In genomic region chr21:36193200-36193599, GRCh38 we compare ENCODE assay signal across 19 cellular contexts. TPM values are rescaled to one million over a fixed set of nuclear protein-coding genes. Genes with fewer than 3 reads are reported as not detected.
DNase-seq lines count a peak whose midpoint lies in the region; TF ChIP-seq lines count a peak whose summit lies in the region.
"Had no signal": no experiment of that assay in that cellular context is flagged by ENCODE, and none has a peak within 500 bp of the region (broad histone marks: within the 10 kb centered on the region; RNA-seq: fewer than 3 reads in every experiment).

No MANE protein-coding gene starts in this region.

- TF ChIP-seq POLR2A in suprapubic skin (IDR thresholded peaks at IDR 0.05) = no peak

- H3K27ac ChIP-seq in HEK293 (ENCODE audit: extremely low read depth, low read depth, low read length) (no peak overlapping the region), RWPE1 (no peak overlapping the region), suprapubic skin (peak overlapping the region; percentile 41)
- H3K27ac ChIP-seq: BLaER1 treated with 17β-estradiol and CSF1 and Interleukin-3, amounts not matched to agents 10 nM and 100 nM; pancreas; testis had no signal

- peaks cover 5% of the 10 kb centered on the region for H3K4me1 ChIP-seq in HEK293 (ENCODE audit: control insufficient read depth, insufficient read depth, low read length)
- peaks cover 33% of the 10 kb centered on the region for H3K4me1 ChIP-seq in suprapubic skin

- CTCF ChIA-PET in HEK293 (lab: Yijun Ruan, JAX) (no interaction called here), RWPE1 (lab: Yijun Ruan, JAX) (interaction anchor here (0.7 kb wide), 2 partner anchors 9 to 771 kb away, joined by 3 read pairs; no protein-coding TSS in a partner anchor)

- no peaks in the 10 kb centered on the region for H3K36me3 ChIP-seq in HEK293 (ENCODE audit: control insufficient read depth in 2 of 2, insufficient read depth in 1 of 2, low read length in 2 of 2)
- H3K36me3 ChIP-seq in suprapubic skin = no peaks in the 10 kb centered on the region
- H3K36me3 ChIP-seq: MG63, pancreas had no signal

- TF ChIP-seq CTCF in HEK293 (tag by site-specific recombination; IDR thresholded peaks at IDR 0.05) = no peak
- TF ChIP-seq CTCF in RWPE1 (conservative IDR thresholded peaks at IDR 0.05; ENCODE audit: low read depth) = no peak
- TF ChIP-seq CTCF in suprapubic skin (IDR thresholded peaks at IDR 0.05) = no peak

- H3K9me3 ChIP-seq in HEK293 (ENCODE audit: control insufficient read depth, insufficient read depth, low read depth, low read length) (no peaks in the 10 kb centered on the region), suprapubic skin (no peaks in the 10 kb centered on the region)
- H3K9me3 ChIP-seq: BLaER1 treated with 17β-estradiol and CSF1 and Interleukin-3, amounts not matched to agents 10 nM and 100 nM; MG63; pancreas; testis had no signal

- H3K27me3 ChIP-seq in suprapubic skin = no peaks in the 10 kb centered on the region
- H3K27me3 ChIP-seq: BLaER1 treated with 17β-estradiol and CSF1 and Interleukin-3, amounts not matched to agents 10 nM and 100 nM; MG63; pancreas; testis had no signal

- 63% methylated on average over 7 of the region's 7 CpGs for WGBS in suprapubic skin

- no peak for TF ChIP-seq EP300 in suprapubic skin (IDR thresholded peaks at IDR 0.05)

- H3K4me3 ChIP-seq in HEK293 (ENCODE audit: low read depth, low read length) (no peak overlapping the region), suprapubic skin (no peak overlapping the region)
- H3K4me3 ChIP-seq: BLaER1 treated with 17β-estradiol and CSF1 and Interleukin-3, amounts not matched to agents 10 nM and 100 nM; MG63; pancreas; testis had no signal

- DNase-seq in RWPE1 (ENCODE audit: low spot score) (peak; percentile 36), glomerular visceral epithelial cell (ENCODE audit: extremely low spot score) (peak; percentile 87), suprapubic skin (ENCODE audit: low spot score in 2 of 2) (no peak), NCI-H2227 (lab: John Stamatoyannopoulos, UW; ENCODE audit: unreplicated experiment) (no peak), AG08396 (ENCODE audit: low spot score) (no peak), activated gamma-delta T cell treated with Interleukin-2 at 50 U/mL for 16 hours (no peak)
- DNase-seq: activated CD4-positive, alpha-beta T cell treated with anti-CD3 and anti-CD28 coated beads, Interleukin-2, amount 10 ng/mL, durations not matched to agents 24 days and 14 days; activated CD8-positive, alpha-beta memory T cell treated with anti-CD3 and anti-CD28 coated beads, Interleukin-2, amount 50 U/mL, for 48 hours; activated naive CD4-positive, alpha-beta T cell treated with anti-CD3 and anti-CD28 coated beads, Interleukin-2, amount 10 ng/mL, durations not matched to agents 7 days and 5 days; DMS153; MG63; naive thymus-derived CD4-positive, alpha-beta T cell; NCI-H1694; NCI-H446 treated with DMSO at 0.1 percent for 48 hours; pancreas; stimulated activated CD4-positive, alpha-beta T cell treated with anti-CD3 and anti-CD28 coated beads, Interleukin-4, amount 100 ng/mL, for 1 hour; testis had no signal

- POLR2A ChIA-PET in HEK293 (lab: Yijun Ruan, JAX) = no interaction called here
- POLR2A ChIA-PET in RWPE1 (lab: Yijun Ruan, JAX; ENCODE audit: low non-redundant PET) = no interaction called here

TF ChIP-seq in HEK293, 187 proteins besides CTCF, POLR2A, EP300 and RAD21:
- TF ChIP-seq, protein P1, sequence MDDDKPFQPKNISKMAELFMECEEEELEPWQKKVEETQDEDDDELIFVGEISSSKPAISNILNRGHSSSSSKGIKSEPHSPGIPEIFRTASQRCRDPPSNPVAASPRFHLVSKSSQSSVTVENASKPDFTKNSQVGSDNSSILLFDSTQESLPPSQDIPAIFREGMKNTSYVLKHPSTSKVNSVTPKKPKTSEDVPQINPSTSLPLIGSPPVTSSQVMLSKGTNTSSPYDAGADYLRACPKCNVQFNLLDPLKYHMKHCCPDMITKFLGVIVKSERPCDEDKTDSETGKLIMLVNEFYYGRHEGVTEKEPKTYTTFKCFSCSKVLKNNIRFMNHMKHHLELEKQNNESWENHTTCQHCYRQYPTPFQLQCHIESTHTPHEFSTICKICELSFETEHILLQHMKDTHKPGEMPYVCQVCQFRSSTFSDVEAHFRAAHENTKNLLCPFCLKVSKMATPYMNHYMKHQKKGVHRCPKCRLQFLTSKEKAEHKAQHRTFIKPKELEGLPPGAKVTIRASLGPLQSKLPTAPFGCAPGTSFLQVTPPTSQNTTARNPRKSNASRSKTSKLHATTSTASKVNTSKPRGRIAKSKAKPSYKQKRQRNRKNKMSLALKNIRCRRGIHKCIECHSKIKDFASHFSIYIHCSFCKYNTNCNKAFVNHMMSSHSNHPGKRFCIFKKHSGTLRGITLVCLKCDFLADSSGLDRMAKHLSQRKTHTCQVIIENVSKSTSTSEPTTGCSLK (tag by site-specific recombination; IDR thresholded peaks at IDR 0.05) = no peak
- TF ChIP-seq GLIS1 (tag by site-specific recombination; IDR thresholded peaks at IDR 0.05) (peak; percentile 31), WT1 (tag by site-specific recombination; IDR thresholded peaks at IDR 0.05) (peak; percentile 35; the same call in 1 of the 2 replicates), ZNF701 (tag by site-specific recombination; IDR thresholded peaks at IDR 0.05) (0 out of 2 replicates have a peak, but pooled peaks have one; percentile 63), ZBTB8A (tag by site-specific recombination; IDR thresholded peaks at IDR 0.05) (peak; percentile 86), ZBTB17 (tag by site-specific recombination; IDR thresholded peaks at IDR 0.05) (0 out of 2 replicates have a peak, but pooled peaks have one; percentile 18)
TF ChIP-seq in HEK293: peak in this region for 5.

RNA-seq across cellular contexts. Expression of gene DOP1B, which starts 36.6 kb away (rescaled TPM):
- 10 to 100 TPM; 23.8 to 49.6 (median 34.8) TPM for total RNA-seq in suprapubic skin

RNA-seq across cellular contexts. Expression of gene CBR3, which starts 58.3 kb away (rescaled TPM):
- 10 to 100 TPM; 24.9 to 45.2 (median 32.0) TPM for total RNA-seq in suprapubic skin

Comparison
In these comparisons a context has a peak if more than half of its experiments do, and no peak if none do; other contexts are left out.
1. DNase-seq: peak in RWPE1 (single experiment) and glomerular visceral epithelial cell (single experiment); none in suprapubic skin (0 of 2), NCI-H2227 (single experiment), AG08396 (single experiment) and activated gamma-delta T cell treated with Interleukin-2 at 50 U/mL for 16 hours (single experiment).